10 cellular contexts compared by ENCODE assay signal in the genomic region with DNA sequence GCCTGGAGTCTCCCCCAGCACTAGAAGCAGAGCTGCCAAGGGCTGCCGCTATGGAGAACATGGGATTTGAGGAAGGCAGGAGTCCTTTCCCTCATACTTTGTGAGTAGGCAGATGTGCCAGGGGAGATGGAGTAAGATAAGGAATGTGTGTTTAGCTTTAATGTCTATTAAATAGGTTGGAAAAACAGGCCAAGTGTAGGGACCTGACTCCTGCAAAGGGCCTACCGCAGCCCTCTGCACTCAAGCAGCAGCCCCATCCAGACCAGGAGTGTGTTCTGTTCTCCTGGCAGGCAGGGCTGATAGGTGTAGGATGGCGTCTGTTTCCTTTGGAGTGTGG. TPM values are rescaled to one million over a fixed set of nuclear protein-coding genes. Genes with fewer than 3 reads are reported as not detected.
DNase-seq lines count a peak whose midpoint lies in the region; ATAC-seq and TF ChIP-seq lines count a peak whose summit lies in the region.
"Had no signal": no experiment of that assay in that cellular context is flagged by ENCODE, and none has a peak within 500 bp of the region (broad histone marks: within the 10 kb centered on the region; RNA-seq: fewer than 3 reads in every experiment).

No MANE protein-coding gene starts in this region.

- H3K27me3 Mint-ChIP-seq in endodermal cell (ENCODE audit: insufficient read depth), result no peaks in the 10 kb centered on the region

- TF ChIP-seq CTCF in left ventricle myocardium inferior (IDR thresholded peaks at IDR 0.05; ENCODE audit: borderline replicate concordance), result no peak
- TF ChIP-seq CTCF in endodermal cell (conservative IDR thresholded peaks at IDR 0.05), result no peak
- TF ChIP-seq CTCF in gastrocnemius medialis (IDR thresholded peaks at IDR 0.05 in 4 of 5, conservative IDR thresholded peaks at IDR 0.05 in 1 of 5), result no peak

- 89 to 97% methylated on average over 3 of the region's 3 CpGs for WGBS in endodermal cell (ENCODE audit: insufficient coverage in 1 of 2, insufficient read length in 1 of 2), 2 experiments

- in situ Hi-C loops in gastrocnemius medialis (cut with MboI; ENCODE audit: low sequenced_read_pairs in 4 of 4), result no loop called here

- H3K4me1 ChIP-seq in left ventricle myocardium inferior (peaks cover 40% of the 10 kb centered on the region), endodermal cell (ENCODE audit: control insufficient read depth, insufficient read depth, low read length) (peaks cover 5% of the 10 kb centered on the region), gastrocnemius medialis (peaks cover 18 to 30% of the 10 kb centered on the region in 2 donors)

- H3K27me3 ChIP-seq in left ventricle myocardium inferior (ENCODE audit: low read depth) (no peaks in the 10 kb centered on the region), endodermal cell (ENCODE audit: control insufficient read depth, insufficient read depth, low read length, poor library complexity, severe bottlenecking) (no peaks in the 10 kb centered on the region), gastrocnemius medialis (no peaks in the 10 kb centered on the region)
- H3K27me3 ChIP-seq: ovary had no signal

- H3K4me3 ChIP-seq in left ventricle myocardium inferior, result no peak overlapping the region
- no peak overlapping the region for H3K4me3 ChIP-seq in endodermal cell (ENCODE audit: low read length)
- H3K4me3 ChIP-seq in gastrocnemius medialis, result no peak overlapping the region
- H3K4me3 ChIP-seq: ovary had no signal

- H3K36me3 ChIP-seq in left ventricle myocardium inferior (peaks cover 10% of the 10 kb centered on the region), endodermal cell (ENCODE audit: control insufficient read depth, insufficient read depth, low read length) (no peaks in the 10 kb centered on the region), gastrocnemius medialis (no peaks in the 10 kb centered on the region)
- H3K36me3 ChIP-seq: ovary had no signal

- no peak overlapping the region for H3K9ac ChIP-seq in endodermal cell (ENCODE audit: extremely low read depth, low read length, poor library complexity, severe bottlenecking)

- H3K27ac Mint-ChIP-seq in endodermal cell, result no peak overlapping the region

- H3K27ac ChIP-seq in left ventricle myocardium inferior (replicated peaks), result peak overlapping the region; percentile 97
- no peak overlapping the region for H3K27ac ChIP-seq in endodermal cell (ENCODE audit: low read depth, low read length)
- H3K27ac ChIP-seq in gastrocnemius medialis, result no peak overlapping the region
- H3K27ac ChIP-seq: ovary had no signal

- H3K4me1 Mint-ChIP-seq in endodermal cell, result peaks cover 8% of the 10 kb centered on the region

- ATAC-seq in left ventricle myocardium superior, result no peak
- ATAC-seq in SK-N-SH treated with all-trans-retinoic acid at 6 μM for 48 hours, result no peak
- ATAC-seq in gastrocnemius medialis, result no peak
- ATAC-seq in HG02970 (IDR thresholded peaks at IDR 0.05; ENCODE audit: low FRiP score, unreplicated experiment), result no peak

- intact Hi-C loops in left ventricle myocardium inferior (cut with micrococcal nuclease), result no loop called here
- intact Hi-C loops in left ventricle myocardium superior (cut with micrococcal nuclease), result no loop called here
- intact Hi-C loops in gastrocnemius medialis (cut with DNase I; ENCODE audit: low total_unique reads), result no loop called here

- H3K4me3 Mint-ChIP-seq in endodermal cell, result peak overlapping the region; percentile 71

- no peaks in the 10 kb centered on the region for H3K9me3 Mint-ChIP-seq in endodermal cell

- no peaks in the 10 kb centered on the region for H3K9me3 ChIP-seq in left ventricle myocardium inferior (replicated peaks)
- no peaks in the 10 kb centered on the region for H3K9me3 ChIP-seq in endodermal cell (ENCODE audit: control insufficient read depth, low read length)
- H3K9me3 ChIP-seq in gastrocnemius medialis, result no peaks in the 10 kb centered on the region
- H3K9me3 ChIP-seq: ovary had no signal

- TF ChIP-seq POLR2A in gastrocnemius medialis (IDR thresholded peaks at IDR 0.05), result no peak

- no peaks in the 10 kb centered on the region for H3K36me3 Mint-ChIP-seq in endodermal cell (ENCODE audit: low read depth)

- DNase-seq in left ventricle myocardium inferior, result no peak
- no peak for DNase-seq in left ventricle myocardium superior
- no peak for DNase-seq in endodermal cell
- DNase-seq in superior temporal gyrus (ENCODE audit: extremely low spot score), result peak; percentile 47
- DNase-seq in gastrocnemius medialis, result no peak
- no peak for DNase-seq in globus pallidus (ENCODE audit: low spot score)
- DNase-seq: central memory CD4-positive, alpha-beta T cell had no signal

TF ChIP-seq in SK-N-SH treated with all-trans-retinoic acid at 6 μM for 48 hours, 23 proteins besides CTCF, POLR2A, EP300 and RAD21:
- TF ChIP-seq ZNF8 (CRISPR knock-in tag; IDR thresholded peaks at IDR 0.05) (0 out of 2 replicates have a peak, but pooled peaks have one; percentile 24), RARB (CRISPR knock-in tag; IDR thresholded peaks at IDR 0.05) (no peak), TCF4 (CRISPR knock-in tag; IDR thresholded peaks at IDR 0.05; ENCODE audit: borderline replicate concordance) (peak; percentile 30; the same call in 1 of the 2 replicates)
TF ChIP-seq in SK-N-SH treated with all-trans-retinoic acid at 6 μM for 48 hours: peak in this region for 2.

RNA-seq across cellular contexts. Expression of gene MIF4GD, which starts 1.8 kb away (rescaled TPM):
- total RNA-seq in left ventricle myocardium inferior, result 11.9 TPM
- total RNA-seq in left ventricle myocardium superior, result 15.4 TPM
- 10 to 100 TPM; 17.9 to 28.6 TPM for total RNA-seq in endodermal cell
- polyA plus RNA-seq in endodermal cell (2013, experiment 1 of 2), result 22.2 TPM
- 20.2 TPM for polyA plus RNA-seq in endodermal cell (2013, experiment 2 of 2)
- total RNA-seq in gastrocnemius medialis, result 10 to 100 TPM; 50.5 to 96.1 (median 72.4) TPM

RNA-seq across cellular contexts. Expression of gene MRPS7, which starts 11.1 kb away (rescaled TPM):
- total RNA-seq in left ventricle myocardium inferior (115 TPM), left ventricle myocardium superior (132 TPM), endodermal cell (10 to 100 TPM; 81.0 to 82.5 TPM), gastrocnemius medialis (100 to 1,000 TPM in 1 of 4 donors, 10 to 100 TPM in 3; 68.5 to 118 (median 82.6) TPM)
- polyA plus RNA-seq in endodermal cell (2013, experiment 1 of 2), result 93.0 TPM
- 81.6 TPM for polyA plus RNA-seq in endodermal cell (2013, experiment 2 of 2)

RNA-seq across cellular contexts. Expression of gene GGA3, which starts 11.4 kb away (rescaled TPM):
- total RNA-seq in left ventricle myocardium inferior (18.8 TPM), left ventricle myocardium superior (26.2 TPM), endodermal cell (10 to 100 TPM; 64.9 to 73.2 TPM), gastrocnemius medialis (10 to 100 TPM; 31.3 to 42.3 (median 35.3) TPM)
- polyA plus RNA-seq in endodermal cell (2013, experiment 1 of 2), result 53.1 TPM
- 41.4 TPM for polyA plus RNA-seq in endodermal cell (2013, experiment 2 of 2)

RNA-seq across cellular contexts. Expression of gene SLC25A19, which starts 16.4 kb away (rescaled TPM):
- total RNA-seq in left ventricle myocardium inferior (16.0 TPM), left ventricle myocardium superior (23.0 TPM), endodermal cell (10 to 100 TPM; 10.6 to 10.7 TPM), gastrocnemius medialis (10 to 100 TPM in 3 of 4 donors, 1 to 10 TPM in 1; 6.1 to 18.7 (median 14.4) TPM)
- polyA plus RNA-seq in endodermal cell (2013, experiment 1 of 2), result 7.9 TPM
- polyA plus RNA-seq in endodermal cell (2013, experiment 2 of 2), result 6.2 TPM
